ENCODE assay signal across 8 cellular contexts in genomic region chr5:90866333-90866732, GRCh38.
DNase-seq lines count a peak whose midpoint lies in the region; TF ChIP-seq lines count a peak whose summit lies in the region.

No MANE protein-coding gene starts in this region.

- H3K4me3 ChIP-seq in vagina: no peak overlapping the region

- H3K4me1 Mint-ChIP-seq in brain: peaks cover 33% of the 10 kb centered on the region
- no peaks in the 10 kb centered on the region for H3K4me1 Mint-ChIP-seq in T-helper 2 cell treated with Interferon-gamma antibody and Interleukin-4, amounts not matched to agents 5 μg/mL and 100 μg/mL, for 36 hours (ENCODE audit: low read depth)

- H3K27me3 ChIP-seq in vagina: no peaks in the 10 kb centered on the region

- intact Hi-C loops in vagina (cut with DNase I): no loop called here

- peak overlapping the region in 3 of 5 experiments; percentile 23 to 67 (median 38) for H3K4me3 Mint-ChIP-seq in brain
- H3K4me3 Mint-ChIP-seq in T-helper 2 cell treated with Interferon-gamma antibody and Interleukin-4, amounts not matched to agents 5 μg/mL and 100 μg/mL, for 36 hours: no peak overlapping the region

- H3K9me3 Mint-ChIP-seq in brain: no peaks in the 10 kb centered on the region
- H3K9me3 Mint-ChIP-seq in T-helper 2 cell treated with Interferon-gamma antibody and Interleukin-4, amounts not matched to agents 5 μg/mL and 100 μg/mL, for 36 hours: no peaks in the 10 kb centered on the region

- H3K4me1 ChIP-seq in vagina: peaks cover 2% of the 10 kb centered on the region

- H3K27ac ChIP-seq in vagina: no peak overlapping the region

- no peaks in the 10 kb centered on the region for H3K36me3 ChIP-seq in vagina

- no peaks in the 10 kb centered on the region for H3K9me3 ChIP-seq in vagina

- H3K27me3 Mint-ChIP-seq in brain: no peaks in the 10 kb centered on the region
- peaks cover 17% of the 10 kb centered on the region for H3K27me3 Mint-ChIP-seq in T-helper 2 cell treated with Interferon-gamma antibody and Interleukin-4, amounts not matched to agents 5 μg/mL and 100 μg/mL, for 36 hours (ENCODE audit: low read depth)

- TF ChIP-seq CTCF in brain (conservative IDR thresholded peaks at IDR 0.05): peak; percentile 69 to 73
- peak; percentile 28 to 45 (median 36) for TF ChIP-seq CTCF in vagina (IDR thresholded peaks at IDR 0.05)

- peak; percentile 59 for DNase-seq in DMS 273 treated with DMSO at 0.1 percent for 48 hours (lab: John Stamatoyannopoulos, UW)
- peak; percentile 19 for DNase-seq in H4 (ENCODE audit: low spot score)
- DNase-seq in NCI-H345 (lab: John Stamatoyannopoulos, UW): peak; percentile 28
- peak; percentile 41 for DNase-seq in left kidney (ENCODE audit: low read depth, low spot score)
- DNase-seq in vagina (ENCODE audit: extremely low spot score in 2 of 2): no peak
- DNase-seq in activated naive CD4-positive, alpha-beta T cell treated with anti-CD3 and anti-CD28 coated beads, Interleukin-2, amount 50 U/mL, for 16 hours: no peak
- no peak for DNase-seq in T-helper 2 cell treated with Interferon-gamma antibody and Interleukin-4, amounts not matched to agents 5 μg/mL and 100 μg/mL, for 36 hours (ENCODE audit: low spot score)

- TF ChIP-seq POLR2A in vagina (IDR thresholded peaks at IDR 0.05): no peak

- no peaks in the 10 kb centered on the region for H3K36me3 Mint-ChIP-seq in brain
- H3K36me3 Mint-ChIP-seq in T-helper 2 cell treated with Interferon-gamma antibody and Interleukin-4, amounts not matched to agents 5 μg/mL and 100 μg/mL, for 36 hours (ENCODE audit: low read depth): no peaks in the 10 kb centered on the region

- H3K27ac Mint-ChIP-seq in brain: peak overlapping the region in 4 of 5 experiments; percentile 11 to 87 (median 70)
- H3K27ac Mint-ChIP-seq in T-helper 2 cell treated with Interferon-gamma antibody and Interleukin-4, amounts not matched to agents 5 μg/mL and 100 μg/mL, for 36 hours: no peak overlapping the region

Comparison
In these comparisons a context has a peak if more than half of its experiments do, and no peak if none do; other contexts are left out.
1. DNase-seq: peak in DMS 273 treated with DMSO at 0.1 percent for 48 hours (single experiment), H4 (single experiment), NCI-H345 (single experiment) and left kidney (single experiment); none in vagina (0 of 2), activated naive CD4-positive, alpha-beta T cell treated with anti-CD3 and anti-CD28 coated beads, Interleukin-2, amount 50 U/mL, for 16 hours (single experiment) and T-helper 2 cell treated with Interferon-gamma antibody and Interleukin-4, amounts not matched to agents 5 μg/mL and 100 μg/mL, for 36 hours (single experiment).